Comparison of ENCODE assay signal across 23 cellular contexts in genomic region chr10:130062201-130062600, GRCh38. TPM values are rescaled to one million over a fixed set of nuclear protein-coding genes. Genes with fewer than 3 reads are reported as not detected.
DNase-seq lines count a peak whose midpoint lies in the region; ATAC-seq, FAIRE-seq and TF ChIP-seq lines count a peak whose summit lies in the region.
"Had no signal": no experiment of that assay in that cellular context is flagged by ENCODE, and none has a peak within 500 bp of the region (broad histone marks: within the 10 kb centered on the region; RNA-seq: fewer than 3 reads in every experiment).

No MANE protein-coding gene starts in this region.

- H3K9ac ChIP-seq in BLaER1 treated with 17β-estradiol and CSF1 and Interleukin-3, amounts not matched to agents 10 nM and 100 nM, result no peak overlapping the region
- H3K9ac ChIP-seq: GM23248 had no signal

- no peak for TF ChIP-seq CTCF in bronchial epithelial cell (IDR thresholded peaks at IDR 0.05; ENCODE audit: insufficient read depth, low read length, severe bottlenecking)

- CTCF ChIA-PET in HEK293T (lab: Yijun Ruan, JAX), result no interaction called here

- POLR2A ChIA-PET in HEK293T (lab: Yijun Ruan, JAX), result interaction anchor here (2.2 kb wide), 1 partner anchor 48 kb away, joined by 5 read pairs; the partner anchor contains the start of gene C10orf143

- ATAC-seq in activated CD4-positive, CD25-positive, alpha-beta regulatory T cell treated with anti-CD3 and anti-CD28 coated beads, Interleukin-2, amount 50 U/mL, for 24 hours, result no peak
- ATAC-seq: A549; CD8-positive, alpha-beta T cell had no signal

- peaks cover 0 to 15% (median 0%) of the 10 kb centered on the region in 11 experiments; a peak in 2 of 22 replicates for H3K27me3 ChIP-seq in BLaER1 treated with 17β-estradiol and CSF1 and Interleukin-3, amounts not matched to agents 10 nM and 100 nM
- no peaks in the 10 kb centered on the region for H3K27me3 ChIP-seq in bronchial epithelial cell (ENCODE audit: control insufficient read depth, insufficient read depth, low read length)
- H3K27me3 ChIP-seq: BE2C had no signal

- H3K9me3 ChIP-seq in BLaER1 treated with 17β-estradiol and CSF1 and Interleukin-3, amounts not matched to agents 10 nM and 100 nM (replicated peaks in 1 of 11), result peaks cover 0 to 20% (median 14%) of the 10 kb centered on the region in 11 experiments; a peak in 16 of 22 replicates
- H3K9me3 ChIP-seq: A549, BE2C, Caco-2 had no signal

- H3K36me3 ChIP-seq in BLaER1 treated with 17β-estradiol and CSF1 and Interleukin-3, amounts not matched to agents 10 nM and 100 nM, result peaks cover 0 to 10% (median 0%) of the 10 kb centered on the region in 11 experiments; a peak in 2 of 22 replicates
- no peaks in the 10 kb centered on the region for H3K36me3 ChIP-seq in bronchial epithelial cell (ENCODE audit: control insufficient read depth, insufficient read depth, low read length)
- H3K36me3 ChIP-seq: BE2C had no signal

- H4K20me1 ChIP-seq in BLaER1 treated with 17β-estradiol and CSF1 and Interleukin-3, amounts not matched to agents 10 nM and 100 nM, result no peaks in the 10 kb centered on the region

- FAIRE-seq in bronchial epithelial cell (lab: Jason Lieb, UNC), result peak; percentile 18
- FAIRE-seq: A549, G401.6, GM12892, H1 had no signal

- H3K4me1 ChIP-seq in BLaER1 treated with 17β-estradiol and CSF1 and Interleukin-3, amounts not matched to agents 10 nM and 100 nM, result peaks cover 0 to 99% (median 82%) of the 10 kb centered on the region in 10 experiments; a peak in 18 of 20 replicates
- H3K4me1 ChIP-seq: A549, BE2C, Caco-2 had no signal

- peak overlapping the region in 7 of 11 experiments; percentile 21 to 91 (median 59); a peak in 13 of 22 replicates for H3K4me2 ChIP-seq in BLaER1 treated with 17β-estradiol and CSF1 and Interleukin-3, amounts not matched to agents 10 nM and 100 nM
- H3K4me2 ChIP-seq: A549 had no signal

- DNase-seq in bronchial epithelial cell (ENCODE audit: low read depth) (no peak), mucosa of gallbladder (ENCODE audit: low spot score) (peak; percentile 63), OCI-M2 (lab: John Stamatoyannopoulos, UW; ENCODE audit: unreplicated experiment) (no peak), HEK293T (ENCODE audit: extremely low spot score) (no peak)
- DNase-seq: 8988T; ACHN; AML-193; BE2C; Caco-2; CD4-positive, CD25-positive, alpha-beta regulatory T cell; CD8-positive, alpha-beta T cell; DMS153; DND-41; GM23248; H7; HCEC 1CT had no signal

- no peak overlapping the region for H3K4me3 ChIP-seq in BLaER1 treated with 17β-estradiol and CSF1 and Interleukin-3, amounts not matched to agents 10 nM and 100 nM
- no peak overlapping the region for H3K4me3 ChIP-seq in bronchial epithelial cell (ENCODE audit: low read depth, low read length)
- H3K4me3 ChIP-seq: A549, GM23248 had no signal

- peak overlapping the region in 1 of 11 experiments; percentile 39; a peak in 2 of 22 replicates for H3K27ac ChIP-seq in BLaER1 treated with 17β-estradiol and CSF1 and Interleukin-3, amounts not matched to agents 10 nM and 100 nM
- H3K27ac ChIP-seq: A549, C4-2B, GM23248 had no signal

TF ChIP-seq in HEK293T, 16 proteins besides CTCF, POLR2A, EP300 and RAD21:
- TF ChIP-seq NFRKB (IDR thresholded peaks at IDR 0.05) (no peak), PKNOX1 (IDR thresholded peaks at IDR 0.05) (no peak), FOXK2 (IDR thresholded peaks at IDR 0.05) (no peak), BHLHE40 (IDR thresholded peaks at IDR 0.05; ENCODE audit: borderline replicate concordance) (no peak), SP1 (IDR thresholded peaks at IDR 0.05) (no peak), CTBP1 (IDR thresholded peaks at IDR 0.05; ENCODE audit: borderline replicate concordance) (no peak), TARDBP (IDR thresholded peaks at IDR 0.05) (no peak), ZNF384 (IDR thresholded peaks at IDR 0.05) (no peak), ARNT (IDR thresholded peaks at IDR 0.05) (no peak), FOXM1 (IDR thresholded peaks at IDR 0.05; ENCODE audit: borderline replicate concordance) (no peak), ELF4 (IDR thresholded peaks at IDR 0.05) (no peak), HDGF (IDR thresholded peaks at IDR 0.05; ENCODE audit: borderline replicate concordance) (no peak)

RNA-seq across cellular contexts. Expression of gene C10orf143, which starts 48.4 kb away (rescaled TPM):
- 0.26 and 1.0 TPM in 2 replicates for total RNA-seq in bronchial epithelial cell
- 4.8 TPM for total RNA-seq in mucosa of gallbladder
